In the genomic region with DNA sequence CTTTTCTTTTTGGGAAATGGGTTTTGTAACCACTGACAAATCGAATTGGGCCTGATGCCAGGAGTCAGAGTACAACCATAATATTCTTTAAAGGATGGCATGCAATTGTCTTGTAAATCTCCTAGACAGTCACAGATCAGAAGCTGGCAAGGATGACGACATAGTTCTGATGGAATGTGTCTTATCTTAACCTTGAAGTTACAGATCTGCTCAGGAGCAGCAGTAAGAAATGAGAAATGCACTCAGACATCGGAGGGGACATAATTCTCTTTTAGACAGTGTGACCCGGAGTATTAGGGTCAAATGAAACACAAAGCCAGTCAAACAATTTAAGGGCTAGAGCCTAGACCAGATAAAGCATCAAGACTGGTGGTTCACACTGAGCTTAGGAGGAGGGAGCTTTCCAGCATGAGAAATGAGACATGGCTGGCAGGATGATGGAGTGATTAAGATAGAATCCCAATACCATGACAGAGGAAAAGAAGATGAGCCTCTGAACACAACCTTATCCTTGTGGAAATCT, we compare ENCODE assay signal across 12 cellular contexts. TPM values are rescaled to one million over a fixed set of nuclear protein-coding genes. Genes with fewer than 3 reads are reported as not detected.
DNase-seq lines count a peak whose midpoint lies in the region; ATAC-seq and TF ChIP-seq lines count a peak whose summit lies in the region.
"Had no signal": no experiment of that assay in that cellular context is flagged by ENCODE, and none has a peak within 500 bp of the region (broad histone marks: within the 10 kb centered on the region; RNA-seq: fewer than 3 reads in every experiment).

No MANE protein-coding gene starts in this region.

- no peaks in the 10 kb centered on the region for H3K9me3 ChIP-seq in BLaER1
- no peaks in the 10 kb centered on the region for H3K9me3 ChIP-seq in Karpas-422 (ENCODE audit: low read length)
- no peaks in the 10 kb centered on the region for H3K9me3 ChIP-seq in liver (ENCODE audit: control insufficient read depth in 4 of 4, low read length in 3 of 4)

- H4K20me1 ChIP-seq in BLaER1 (peaks cover 88% of the 10 kb centered on the region), Karpas-422 (ENCODE audit: insufficient read depth, low read depth, low read length) (no peaks in the 10 kb centered on the region)

- peaks cover 58% of the 10 kb centered on the region for H3K4me1 ChIP-seq in BLaER1
- H3K4me1 ChIP-seq in Karpas-422 (ENCODE audit: low read length) = peaks cover 62% of the 10 kb centered on the region
- peaks cover 12 to 25% (median 21%) of the 10 kb centered on the region in 4 donors for H3K4me1 ChIP-seq in liver (ENCODE audit: control insufficient read depth in 4 of 4, insufficient read depth in 4 of 4, low read length in 3 of 4)

- no peak for TF ChIP-seq RAD21 in liver (IDR thresholded peaks at IDR 0.05)

- ATAC-seq in HG03342 (IDR thresholded peaks at IDR 0.05; ENCODE audit: unreplicated experiment) = no peak
- ATAC-seq in HG03432 (IDR thresholded peaks at IDR 0.05; ENCODE audit: unreplicated experiment) = no peak
- no peak for ATAC-seq in HG03097 (IDR thresholded peaks at IDR 0.05; ENCODE audit: low FRiP score, unreplicated experiment)

- DNase-seq in Karpas-422 (peak; percentile 41), brain microvascular endothelial cell (peak; percentile 75)
- DNase-seq in stimulated activated CD8-positive, alpha-beta memory T cell treated with anti-CD3 and anti-CD28 coated beads, Interleukin-4, amount 100 ng/mL, for 48 hours = no peak
- DNase-seq: activated CD4-positive, alpha-beta T cell treated with anti-CD3 and anti-CD28 coated beads, Interleukin-2, amount 10 ng/mL, durations not matched to agents 24 days and 14 days; naive B cell; NCI-H2081 had no signal

- H2AFZ ChIP-seq in Karpas-422 (ENCODE audit: low read length) = no peak overlapping the region

- peak overlapping the region; percentile 15; the same call in 1 of the 2 replicates for H3K9ac ChIP-seq in BLaER1
- no peak overlapping the region for H3K9ac ChIP-seq in Karpas-422 (ENCODE audit: low read length)
- no peak overlapping the region for H3K9ac ChIP-seq in liver (ENCODE audit: low read depth in 1 of 2, low read length in 2 of 2)

- H3K27me3 ChIP-seq in BLaER1 (no peaks in the 10 kb centered on the region), Karpas-422 (ENCODE audit: low read length) (no peaks in the 10 kb centered on the region), brain microvascular endothelial cell (replicated peaks) (no peaks in the 10 kb centered on the region), liver (ENCODE audit: control insufficient read depth in 4 of 4, insufficient read depth in 4 of 4, low read length in 3 of 4) (no peaks in the 10 kb centered on the region)

- H3K36me3 ChIP-seq in BLaER1 (peaks cover 51% of the 10 kb centered on the region), Karpas-422 (ENCODE audit: insufficient read depth, low read length) (peaks cover 4% of the 10 kb centered on the region), brain microvascular endothelial cell (replicated peaks) (no peaks in the 10 kb centered on the region), liver (ENCODE audit: control insufficient read depth in 4 of 4, insufficient read depth in 3 of 4, low read depth in 1 of 4, low read length in 3 of 4) (peaks cover 0 to 1% (median 0%) of the 10 kb centered on the region in 4 donors)

- H3K4me2 ChIP-seq in BLaER1 (peak overlapping the region; percentile 15; the same call in 1 of the 2 replicates), Karpas-422 (ENCODE audit: low read depth, low read length, poor library complexity, severe bottlenecking) (peak overlapping the region; percentile 2)

- 41% methylated on average over 4 of the region's 4 CpGs for WGBS in liver

- H3K4me3 ChIP-seq in BLaER1 (no peak overlapping the region), Karpas-422 (ENCODE audit: low read length) (no peak overlapping the region), brain microvascular endothelial cell (ENCODE audit: low read depth, low read length) (no peak overlapping the region), liver (ENCODE audit: low read depth in 1 of 3, low read length in 3 of 3) (no peak overlapping the region)
- H3K4me3 ChIP-seq: coronary artery had no signal

- TF ChIP-seq CTCF in brain microvascular endothelial cell (IDR thresholded peaks at IDR 0.05; ENCODE audit: low read depth, low read length, missing control alignments) (no peak), liver (IDR thresholded peaks at IDR 0.05; ENCODE audit: low read depth, low read length, missing input control) (no peak)

- in situ Hi-C loops in brain microvascular endothelial cell (cut with HindIII; ENCODE audit: low pct_ligation_motif_present, low sequenced_read_pairs) = no loop called here

- H3K27ac ChIP-seq in BLaER1 (no peak overlapping the region), Karpas-422 (ENCODE audit: low read length) (peak overlapping the region; percentile 27), brain microvascular endothelial cell (peak overlapping the region; percentile 28), liver (ENCODE audit: low read depth in 1 of 2, low read length in 2 of 2) (no peak overlapping the region)
- H3K27ac ChIP-seq: coronary artery had no signal

- peaks cover 39% of the 10 kb centered on the region for H3K79me2 ChIP-seq in Karpas-422 (ENCODE audit: low read length)

- no peaks in the 10 kb centered on the region for H3K9me2 ChIP-seq in Karpas-422 (replicated peaks; ENCODE audit: insufficient read depth, low read length)

TF ChIP-seq in liver, 16 proteins besides CTCF, POLR2A, EP300 and RAD21:
- peak in 1 of 2 donors; percentile 35 for TF ChIP-seq RXRA (IDR thresholded peaks at IDR 0.05)
- peak; percentile 49 to 59 for TF ChIP-seq HNF4A (conservative IDR thresholded peaks at IDR 0.05)
- no peak for TF ChIP-seq GABPA (IDR thresholded peaks at IDR 0.05 in 1 of 2, conservative IDR thresholded peaks at IDR 0.05 in 1 of 2)
TF ChIP-seq in liver: peak in this region for 2.

RNA-seq across cellular contexts. Expression of gene CBX5, which starts 17.5 kb away (rescaled TPM):
- 25.2 and 41.0 TPM in 2 replicates for total RNA-seq in Karpas-422 (2014; rRNA removed; shearing (Covaris generic); ENCODE audit: low replicate concordance)
- total RNA-seq in liver = 10 to 100 TPM; 15.1 to 62.3 TPM
- 1 to 10 TPM; 4.4 to 10.0 TPM for polyA plus RNA-seq in liver

RNA-seq across cellular contexts. Expression of gene HNRNPA1, which starts 18.1 kb away (rescaled TPM):
- total RNA-seq in Karpas-422 (2014; rRNA removed; shearing (Covaris generic); ENCODE audit: low replicate concordance) = 249 and 260 TPM in 2 replicates
- 100 to 1,000 TPM; 169 to 274 TPM for total RNA-seq in liver
- 100 to 1,000 TPM in 1 of 2 donors, 10 to 100 TPM in 1; 81.0 to 241 TPM for polyA plus RNA-seq in liver

RNA-seq across cellular contexts. Expression of gene NFE2, which starts 38.4 kb away (rescaled TPM):
- not detected in 2 replicates for total RNA-seq in Karpas-422 (2014; rRNA removed; shearing (Covaris generic); ENCODE audit: low replicate concordance)
- total RNA-seq in liver = 100 to 1,000 TPM in 1 of 2 donors, 1 to 10 TPM in 1; 1.7 to 155 TPM
- under 1 TPM; 0.44 to 0.71 TPM for polyA plus RNA-seq in liver
- total RNA-seq: activated CD4-positive, alpha-beta T cell treated with anti-CD3 and anti-CD28 coated beads, Interleukin-2, amount 10 ng/mL, durations not matched to agents 24 days and 14 days had no signal

Comparison
In these comparisons a context has a peak if more than half of its experiments do, and no peak if none do; other contexts are left out.
1. H3K27ac ChIP-seq: peak in Karpas-422 (single experiment) and brain microvascular endothelial cell (single experiment); none in BLaER1 (single experiment) and liver (0 of 2).